1 cellular context compared by ENCODE assay signal in genomic region chr9:38039907-38040682, GRCh38.
A peak's percentile ranks its signal among the peaks of the same experiment; 100 is the strongest.
TF ChIP-seq lines count a peak whose summit lies in the region.

No MANE protein-coding gene starts in this region.

TF ChIP-seq in K562, 482 proteins besides CTCF, POLR2A, EP300 and RAD21 (continued from another document and continues in another):
- TF ChIP-seq ZNF609 (CRISPR knock-in tag; IDR thresholded peaks at IDR 0.05; ENCODE audit: borderline replicate concordance) (no peak), TFAP4 (CRISPR knock-in tag; IDR thresholded peaks at IDR 0.05; ENCODE audit: borderline replicate concordance) (peak; percentile 95), ATF7 (IDR thresholded peaks at IDR 0.05) (0 out of 2 replicates have a peak, but pooled peaks have one; percentile 7), KAT8 (IDR thresholded peaks at IDR 0.05; ENCODE audit: low read depth) (no peak), ZNF512 (tag; IDR thresholded peaks at IDR 0.05) (no peak), JUND (IDR thresholded peaks at IDR 0.05; ENCODE audit: borderline replicate concordance, low read depth, low read length) (peak; percentile 41), JUND (tag; IDR thresholded peaks at IDR 0.05; ENCODE audit: borderline replicate concordance, low read depth, low read length) (no peak), TBL1XR1 (IDR thresholded peaks at IDR 0.05; ENCODE audit: low read length in 2 of 2) (no peak), PML (IDR thresholded peaks at IDR 0.05; ENCODE audit: low read length) (no peak; the same call in 1 of the 2 replicates), MAFF (IDR thresholded peaks at IDR 0.05; ENCODE audit: low read length) (no peak), GTF2F1 (IDR thresholded peaks at IDR 0.05; ENCODE audit: low read depth, low read length) (no peak), RUNX1 (IDR thresholded peaks at IDR 0.05; ENCODE audit: low read depth) (no peak), NELFE (IDR thresholded peaks at IDR 0.05; ENCODE audit: insufficient read depth, insufficient read length) (no peak), IRF9 (tag; IDR thresholded peaks at IDR 0.05) (no peak), TAF9B (IDR thresholded peaks at IDR 0.05; ENCODE audit: partially characterized antibody) (no peak), CSDE1 (IDR thresholded peaks at IDR 0.05) (no peak), NEUROD1 (IDR thresholded peaks at IDR 0.05; ENCODE audit: borderline replicate concordance, low read depth, low read length, partially characterized antibody) (no peak), TGIF2 (CRISPR knock-in tag; IDR thresholded peaks at IDR 0.05) (no peak), PHF21A (IDR thresholded peaks at IDR 0.05; ENCODE audit: borderline replicate concordance, low read depth) (no peak), ZMIZ1 (IDR thresholded peaks at IDR 0.05; ENCODE audit: low read depth in 2 of 2, low read length in 2 of 2) (no peak), ZNF407 (IDR thresholded peaks at IDR 0.05; ENCODE audit: low read depth) (no peak), NCOA6 (IDR thresholded peaks at IDR 0.05) (no peak), HEY1 (CRISPR knock-in tag; IDR thresholded peaks at IDR 0.05; ENCODE audit: borderline replicate concordance) (no peak), CXXC5 (CRISPR knock-in tag; IDR thresholded peaks at IDR 0.05) (no peak; the same call in 1 of the 2 replicates), GABPA (tag; conservative IDR thresholded peaks at IDR 0.05; ENCODE audit: low read depth) (no peak), STAT6 (CRISPR knock-in tag; IDR thresholded peaks at IDR 0.05) (no peak), ZC3H4 (CRISPR knock-in tag; IDR thresholded peaks at IDR 0.05; ENCODE audit: borderline replicate concordance) (no peak), ZBTB49 (CRISPR knock-in tag; IDR thresholded peaks at IDR 0.05; ENCODE audit: borderline replicate concordance) (no peak), CEBPB (tag; IDR thresholded peaks at IDR 0.05) (peak; percentile 70)
